In genomic region chr19:57888494-57889231, GRCh38 we compare ENCODE assay signal across 1 cellular context.
TF ChIP-seq lines count a peak whose summit lies in the region.

ZNF814 (minus strand) TSS chr19:57889037; CDS start chr19:57888802, 235 bp downstream.

TF ChIP-seq in H1, 55 proteins besides CTCF, POLR2A, EP300 and RAD21:
- TF ChIP-seq TAF7 (optimal IDR thresholded peaks at IDR 0.05; ENCODE audit: borderline replicate concordance, low read depth, low read length): peak; percentile 51
- TF ChIP-seq SUZ12 (IDR thresholded peaks at IDR 0.05; ENCODE audit: low read length): no peak
- TF ChIP-seq BRCA1 (IDR thresholded peaks at IDR 0.05; ENCODE audit: low read depth, low read length): no peak
- no peak for TF ChIP-seq CHD2 (IDR thresholded peaks at IDR 0.05; ENCODE audit: low read length)
- TF ChIP-seq, protein P1, sequence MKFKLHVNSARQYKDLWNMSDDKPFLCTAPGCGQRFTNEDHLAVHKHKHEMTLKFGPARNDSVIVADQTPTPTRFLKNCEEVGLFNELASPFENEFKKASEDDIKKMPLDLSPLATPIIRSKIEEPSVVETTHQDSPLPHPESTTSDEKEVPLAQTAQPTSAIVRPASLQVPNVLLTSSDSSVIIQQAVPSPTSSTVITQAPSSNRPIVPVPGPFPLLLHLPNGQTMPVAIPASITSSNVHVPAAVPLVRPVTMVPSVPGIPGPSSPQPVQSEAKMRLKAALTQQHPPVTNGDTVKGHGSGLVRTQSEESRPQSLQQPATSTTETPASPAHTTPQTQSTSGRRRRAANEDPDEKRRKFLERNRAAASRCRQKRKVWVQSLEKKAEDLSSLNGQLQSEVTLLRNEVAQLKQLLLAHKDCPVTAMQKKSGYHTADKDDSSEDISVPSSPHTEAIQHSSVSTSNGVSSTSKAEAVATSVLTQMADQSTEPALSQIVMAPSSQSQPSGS (IDR thresholded peaks at IDR 0.05; ENCODE audit: low read length): peak; percentile 49; the same call in 1 of the 2 replicates
- TF ChIP-seq TBP (IDR thresholded peaks at IDR 0.05; ENCODE audit: low read depth, low read length): peak; percentile 91
- TF ChIP-seq, protein P2, sequence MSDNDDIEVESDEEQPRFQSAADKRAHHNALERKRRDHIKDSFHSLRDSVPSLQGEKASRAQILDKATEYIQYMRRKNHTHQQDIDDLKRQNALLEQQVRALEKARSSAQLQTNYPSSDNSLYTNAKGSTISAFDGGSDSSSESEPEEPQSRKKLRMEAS (IDR thresholded peaks at IDR 0.05): peak; percentile 91
- TF ChIP-seq KDM1A (IDR thresholded peaks at IDR 0.05; ENCODE audit: borderline replicate concordance, low read length): no peak
- no peak for TF ChIP-seq SRF (IDR thresholded peaks at IDR 0.05; ENCODE audit: low read depth, low read length)
- TF ChIP-seq CREB1 (IDR thresholded peaks at IDR 0.05): peak; percentile 85
- peak; percentile 70 for TF ChIP-seq SAP30 (IDR thresholded peaks at IDR 0.05; ENCODE audit: insufficient read depth, insufficient replicate concordance, low read length)
- no peak for TF ChIP-seq CTBP2 (IDR thresholded peaks at IDR 0.05; ENCODE audit: borderline replicate concordance, insufficient read depth, insufficient read length, low read length)
- peak; percentile 71 for TF ChIP-seq PHF8 (conservative IDR thresholded peaks at IDR 0.05; ENCODE audit: low read depth, low read length)
- TF ChIP-seq SIN3A (conservative IDR thresholded peaks at IDR 0.05 in 1 of 2, IDR thresholded peaks at IDR 0.05 in 1 of 2; ENCODE audit: low read depth in 1 of 2, low read length in 2 of 2): peak in 1 of 2 experiments; percentile 71; a peak in 3 of 4 replicates
- TF ChIP-seq YY1 (IDR thresholded peaks at IDR 0.05; ENCODE audit: low read depth, low read length): peak; percentile 98
- peak; percentile 90 for TF ChIP-seq POLR2AphosphoS5 (IDR thresholded peaks at IDR 0.05; ENCODE audit: low read depth, low read length)
- peak; percentile 37; the same call in 1 of the 2 replicates for TF ChIP-seq CHD1 (IDR thresholded peaks at IDR 0.05; ENCODE audit: low read depth, low read length)
- TF ChIP-seq, protein P3, sequence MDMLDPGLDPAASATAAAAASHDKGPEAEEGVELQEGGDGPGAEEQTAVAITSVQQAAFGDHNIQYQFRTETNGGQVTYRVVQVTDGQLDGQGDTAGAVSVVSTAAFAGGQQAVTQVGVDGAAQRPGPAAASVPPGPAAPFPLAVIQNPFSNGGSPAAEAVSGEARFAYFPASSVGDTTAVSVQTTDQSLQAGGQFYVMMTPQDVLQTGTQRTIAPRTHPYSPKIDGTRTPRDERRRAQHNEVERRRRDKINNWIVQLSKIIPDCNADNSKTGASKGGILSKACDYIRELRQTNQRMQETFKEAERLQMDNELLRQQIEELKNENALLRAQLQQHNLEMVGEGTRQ (IDR thresholded peaks at IDR 0.05; ENCODE audit: low read length): peak; percentile 87
- TF ChIP-seq, protein P4, sequence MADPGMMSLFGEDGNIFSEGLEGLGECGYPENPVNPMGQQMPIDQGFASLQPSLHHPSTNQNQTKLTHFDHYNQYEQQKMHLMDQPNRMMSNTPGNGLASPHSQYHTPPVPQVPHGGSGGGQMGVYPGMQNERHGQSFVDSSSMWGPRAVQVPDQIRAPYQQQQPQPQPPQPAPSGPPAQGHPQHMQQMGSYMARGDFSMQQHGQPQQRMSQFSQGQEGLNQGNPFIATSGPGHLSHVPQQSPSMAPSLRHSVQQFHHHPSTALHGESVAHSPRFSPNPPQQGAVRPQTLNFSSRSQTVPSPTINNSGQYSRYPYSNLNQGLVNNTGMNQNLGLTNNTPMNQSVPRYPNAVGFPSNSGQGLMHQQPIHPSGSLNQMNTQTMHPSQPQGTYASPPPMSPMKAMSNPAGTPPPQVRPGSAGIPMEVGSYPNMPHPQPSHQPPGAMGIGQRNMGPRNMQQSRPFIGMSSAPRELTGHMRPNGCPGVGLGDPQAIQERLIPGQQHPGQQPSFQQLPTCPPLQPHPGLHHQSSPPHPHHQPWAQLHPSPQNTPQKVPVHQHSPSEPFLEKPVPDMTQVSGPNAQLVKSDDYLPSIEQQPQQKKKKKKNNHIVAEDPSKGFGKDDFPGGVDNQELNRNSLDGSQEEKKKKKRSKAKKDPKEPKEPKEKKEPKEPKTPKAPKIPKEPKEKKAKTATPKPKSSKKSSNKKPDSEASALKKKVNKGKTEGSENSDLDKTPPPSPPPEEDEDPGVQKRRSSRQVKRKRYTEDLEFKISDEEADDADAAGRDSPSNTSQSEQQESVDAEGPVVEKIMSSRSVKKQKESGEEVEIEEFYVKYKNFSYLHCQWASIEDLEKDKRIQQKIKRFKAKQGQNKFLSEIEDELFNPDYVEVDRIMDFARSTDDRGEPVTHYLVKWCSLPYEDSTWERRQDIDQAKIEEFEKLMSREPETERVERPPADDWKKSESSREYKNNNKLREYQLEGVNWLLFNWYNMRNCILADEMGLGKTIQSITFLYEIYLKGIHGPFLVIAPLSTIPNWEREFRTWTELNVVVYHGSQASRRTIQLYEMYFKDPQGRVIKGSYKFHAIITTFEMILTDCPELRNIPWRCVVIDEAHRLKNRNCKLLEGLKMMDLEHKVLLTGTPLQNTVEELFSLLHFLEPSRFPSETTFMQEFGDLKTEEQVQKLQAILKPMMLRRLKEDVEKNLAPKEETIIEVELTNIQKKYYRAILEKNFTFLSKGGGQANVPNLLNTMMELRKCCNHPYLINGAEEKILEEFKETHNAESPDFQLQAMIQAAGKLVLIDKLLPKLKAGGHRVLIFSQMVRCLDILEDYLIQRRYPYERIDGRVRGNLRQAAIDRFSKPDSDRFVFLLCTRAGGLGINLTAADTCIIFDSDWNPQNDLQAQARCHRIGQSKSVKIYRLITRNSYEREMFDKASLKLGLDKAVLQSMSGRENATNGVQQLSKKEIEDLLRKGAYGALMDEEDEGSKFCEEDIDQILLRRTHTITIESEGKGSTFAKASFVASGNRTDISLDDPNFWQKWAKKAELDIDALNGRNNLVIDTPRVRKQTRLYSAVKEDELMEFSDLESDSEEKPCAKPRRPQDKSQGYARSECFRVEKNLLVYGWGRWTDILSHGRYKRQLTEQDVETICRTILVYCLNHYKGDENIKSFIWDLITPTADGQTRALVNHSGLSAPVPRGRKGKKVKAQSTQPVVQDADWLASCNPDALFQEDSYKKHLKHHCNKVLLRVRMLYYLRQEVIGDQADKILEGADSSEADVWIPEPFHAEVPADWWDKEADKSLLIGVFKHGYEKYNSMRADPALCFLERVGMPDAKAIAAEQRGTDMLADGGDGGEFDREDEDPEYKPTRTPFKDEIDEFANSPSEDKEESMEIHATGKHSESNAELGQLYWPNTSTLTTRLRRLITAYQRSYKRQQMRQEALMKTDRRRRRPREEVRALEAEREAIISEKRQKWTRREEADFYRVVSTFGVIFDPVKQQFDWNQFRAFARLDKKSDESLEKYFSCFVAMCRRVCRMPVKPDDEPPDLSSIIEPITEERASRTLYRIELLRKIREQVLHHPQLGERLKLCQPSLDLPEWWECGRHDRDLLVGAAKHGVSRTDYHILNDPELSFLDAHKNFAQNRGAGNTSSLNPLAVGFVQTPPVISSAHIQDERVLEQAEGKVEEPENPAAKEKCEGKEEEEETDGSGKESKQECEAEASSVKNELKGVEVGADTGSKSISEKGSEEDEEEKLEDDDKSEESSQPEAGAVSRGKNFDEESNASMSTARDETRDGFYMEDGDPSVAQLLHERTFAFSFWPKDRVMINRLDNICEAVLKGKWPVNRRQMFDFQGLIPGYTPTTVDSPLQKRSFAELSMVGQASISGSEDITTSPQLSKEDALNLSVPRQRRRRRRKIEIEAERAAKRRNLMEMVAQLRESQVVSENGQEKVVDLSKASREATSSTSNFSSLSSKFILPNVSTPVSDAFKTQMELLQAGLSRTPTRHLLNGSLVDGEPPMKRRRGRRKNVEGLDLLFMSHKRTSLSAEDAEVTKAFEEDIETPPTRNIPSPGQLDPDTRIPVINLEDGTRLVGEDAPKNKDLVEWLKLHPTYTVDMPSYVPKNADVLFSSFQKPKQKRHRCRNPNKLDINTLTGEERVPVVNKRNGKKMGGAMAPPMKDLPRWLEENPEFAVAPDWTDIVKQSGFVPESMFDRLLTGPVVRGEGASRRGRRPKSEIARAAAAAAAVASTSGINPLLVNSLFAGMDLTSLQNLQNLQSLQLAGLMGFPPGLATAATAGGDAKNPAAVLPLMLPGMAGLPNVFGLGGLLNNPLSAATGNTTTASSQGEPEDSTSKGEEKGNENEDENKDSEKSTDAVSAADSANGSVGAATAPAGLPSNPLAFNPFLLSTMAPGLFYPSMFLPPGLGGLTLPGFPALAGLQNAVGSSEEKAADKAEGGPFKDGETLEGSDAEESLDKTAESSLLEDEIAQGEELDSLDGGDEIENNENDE (IDR thresholded peaks at IDR 0.05; ENCODE audit: insufficient replicate concordance, low read length): no peak
- peak; percentile 36; the same call in 1 of the 2 replicates for TF ChIP-seq KDM5A (IDR thresholded peaks at IDR 0.05; ENCODE audit: low read length)
- TF ChIP-seq HDAC2 (IDR thresholded peaks at IDR 0.05; ENCODE audit: borderline replicate concordance in 1 of 2, low read depth in 2 of 2, low read length in 2 of 2): peak in 1 of 2 experiments; percentile 68; a peak in 1 of 4 replicates
- TF ChIP-seq, protein P5, sequence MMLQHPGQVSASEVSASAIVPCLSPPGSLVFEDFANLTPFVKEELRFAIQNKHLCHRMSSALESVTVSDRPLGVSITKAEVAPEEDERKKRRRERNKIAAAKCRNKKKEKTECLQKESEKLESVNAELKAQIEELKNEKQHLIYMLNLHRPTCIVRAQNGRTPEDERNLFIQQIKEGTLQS (IDR thresholded peaks at IDR 0.05; ENCODE audit: insufficient read depth, low read depth, low read length): peak; percentile 89
- peak; percentile 93 for TF ChIP-seq TAF1 (IDR thresholded peaks at IDR 0.05; ENCODE audit: low read depth, low read length)
- TF ChIP-seq SP1 (IDR thresholded peaks at IDR 0.05; ENCODE audit: low read depth, low read length): peak; percentile 64; the same call in 1 of the 2 replicates
- TF ChIP-seq SIX5 (IDR thresholded peaks at IDR 0.05; ENCODE audit: low read depth, low read length): peak; percentile 81
- no peak for TF ChIP-seq SIRT6 (IDR thresholded peaks at IDR 0.05; ENCODE audit: low read length)
- TF ChIP-seq GABPA (IDR thresholded peaks at IDR 0.05; ENCODE audit: borderline replicate concordance, insufficient read depth, low read length): peak; percentile 92; the same call in 1 of the 2 replicates
